In the genomic region with DNA sequence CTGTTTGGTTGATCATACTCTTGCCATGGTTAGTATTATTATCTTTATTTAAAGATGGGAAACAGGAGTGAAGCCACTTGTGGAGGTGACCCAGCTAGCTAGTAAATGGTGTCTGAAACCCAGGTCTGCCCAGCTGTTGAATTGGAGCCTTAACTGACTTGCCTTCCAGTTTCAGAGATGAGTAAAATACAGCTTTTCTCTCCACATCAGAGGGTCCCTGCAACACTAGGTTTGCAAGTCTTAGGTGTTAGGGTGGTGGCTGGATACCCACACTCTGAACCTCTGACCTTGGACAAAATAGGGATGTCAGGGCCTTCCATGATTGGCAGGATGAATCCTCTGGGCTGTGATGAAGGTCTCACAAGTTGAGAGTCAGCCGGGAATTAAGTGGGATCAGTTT, we compare ENCODE assay signal across 1 cellular context.
TF ChIP-seq lines count a peak whose summit lies in the region.

No MANE protein-coding gene starts in this region.

TF ChIP-seq in HepG2, 621 proteins besides CTCF, POLR2A, EP300 and RAD21 (continued from another document):
- no peak for TF ChIP-seq HNF4G (IDR thresholded peaks at IDR 0.05; ENCODE audit: borderline replicate concordance, low read depth, low read length)
- TF ChIP-seq HNF4G (CRISPR knock-in tag; IDR thresholded peaks at IDR 0.05; ENCODE audit: borderline replicate concordance, low read depth): no peak
- TF ChIP-seq SMYD3 (CRISPR knock-in tag; IDR thresholded peaks at IDR 0.05): 0 out of 2 replicates have a peak, but pooled peaks have one; percentile 29
- no peak for TF ChIP-seq REPIN1 (CRISPR knock-in tag; IDR thresholded peaks at IDR 0.05; ENCODE audit: borderline replicate concordance, low read depth)
